In the genomic region with DNA sequence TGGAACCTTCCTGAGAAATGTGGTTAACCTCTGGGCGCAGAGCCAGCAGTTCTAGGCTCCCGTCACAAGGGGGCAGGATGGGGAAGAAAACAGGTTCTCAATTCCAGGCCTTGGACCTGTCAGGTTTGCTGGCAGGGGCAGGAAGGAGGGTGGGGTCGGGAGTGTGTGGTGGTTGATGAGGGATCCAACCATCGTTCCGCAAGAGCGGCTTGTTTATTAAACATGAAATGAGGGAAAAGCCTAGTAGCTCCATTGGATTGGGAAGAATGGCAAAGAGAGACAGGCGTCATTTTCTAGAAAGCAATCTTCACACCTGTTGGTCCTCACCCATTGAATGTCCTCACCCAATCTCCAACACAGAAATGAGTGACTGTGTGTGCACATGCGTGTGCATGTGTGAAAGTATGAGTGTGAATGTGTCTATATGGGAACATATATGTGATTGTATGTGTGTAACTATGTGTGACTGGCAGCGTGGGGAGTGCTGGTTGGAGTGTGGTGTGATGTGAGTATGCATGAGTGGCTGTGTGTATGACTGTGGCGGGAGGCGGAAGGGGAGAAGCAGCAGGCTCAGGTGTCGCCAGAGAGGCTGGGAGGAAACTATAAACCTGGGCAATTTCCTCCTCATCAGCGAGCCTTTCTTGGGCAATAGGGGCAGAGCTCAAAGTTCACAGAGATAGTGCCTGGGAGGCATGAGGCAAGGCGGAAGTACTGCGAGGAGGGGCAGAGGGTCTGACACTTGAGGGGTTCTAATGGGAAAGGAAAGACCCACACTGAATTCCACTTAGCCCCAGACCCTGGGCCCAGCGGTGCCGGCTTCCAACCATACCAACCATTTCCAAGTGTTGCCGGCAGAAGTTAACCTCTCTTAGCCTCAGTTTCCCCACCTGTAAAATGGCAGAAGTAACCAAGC, we compare ENCODE assay signal across 8 cellular contexts. TPM values are rescaled to one million over a fixed set of nuclear protein-coding genes. Genes with fewer than 3 reads are reported as not detected.
DNase-seq lines count a peak whose midpoint lies in the region; ATAC-seq and TF ChIP-seq lines count a peak whose summit lies in the region.

No MANE protein-coding gene starts in this region.

- H3K36me3 ChIP-seq in duodenal mucosa (ENCODE audit: control insufficient read depth in 1 of 2, insufficient read depth in 2 of 2, low read length in 2 of 2): no peaks in the 10 kb centered on the region

- H3K27me3 ChIP-seq in duodenal mucosa (ENCODE audit: control insufficient read depth in 1 of 2, insufficient read depth in 2 of 2, low read length in 2 of 2): no peaks in the 10 kb centered on the region

- H3K9me3 ChIP-seq in duodenal mucosa (ENCODE audit: control insufficient read depth in 1 of 2, low read length in 2 of 2): no peaks in the 10 kb centered on the region

- H3K4me3 ChIP-seq in duodenal mucosa (ENCODE audit: low read depth in 1 of 2, low read length in 2 of 2): no peak overlapping the region

- peak; percentile 81 for TF ChIP-seq CTCF in GM12801 (IDR thresholded peaks at IDR 0.05; ENCODE audit: extremely low read depth, insufficient read length)

- DNase-seq in NCI-H526 treated with DMSO at 0.1 percent for 48 hours (lab: John Stamatoyannopoulos, UW): peak; percentile 70
- peak; percentile 72 to 77 for DNase-seq in activated CD4-positive, alpha-beta T cell treated with anti-CD3 and anti-CD28 coated beads, Interleukin-2, amount 50 U/mL, for 4 hours
- DNase-seq in lung microvascular endothelial cell (ENCODE audit: low read depth in 2 of 2): peak; percentile 77 to 86
- peak; percentile 41 for DNase-seq in stimulated activated CD8-positive, alpha-beta memory T cell treated with anti-CD3 and anti-CD28 coated beads, Interleukin-12 subunit alpha, Interleukin-12 subunit beta, amount 100 ng/mL, for 4 hours (ENCODE audit: low read depth)

- peaks cover 47 to 48% of the 10 kb centered on the region in 2 donors for H3K4me1 ChIP-seq in duodenal mucosa (ENCODE audit: control insufficient read depth in 1 of 2, insufficient read depth in 2 of 2, low read length in 2 of 2)

- peak; percentile 65 for ATAC-seq in HG03354 (IDR thresholded peaks at IDR 0.05; ENCODE audit: poor library complexity, severe bottlenecking, unreplicated experiment)
- no peak for ATAC-seq in GM18861 (IDR thresholded peaks at IDR 0.05; ENCODE audit: unreplicated experiment)

- H3K9ac ChIP-seq in duodenal mucosa (ENCODE audit: low read depth in 1 of 2, low read length in 2 of 2): peak overlapping the region; percentile 2 to 39

- H3K27ac ChIP-seq in duodenal mucosa (ENCODE audit: low read depth, low read length): peak overlapping the region; percentile 35

RNA-seq across cellular contexts. Expression of a gene that starts 29.6 kb away (rescaled TPM):
- total RNA-seq in lung microvascular endothelial cell: 191 and 296 TPM in 2 replicates

RNA-seq across cellular contexts. Expression of a gene that starts 54.7 kb away (rescaled TPM):
- 64.1 and 90.7 TPM in 2 replicates for total RNA-seq in lung microvascular endothelial cell
